8 cellular contexts compared by ENCODE assay signal in genomic region chr19:49151339-49152217, GRCh38. TPM values are rescaled to one million over a fixed set of nuclear protein-coding genes. Genes with fewer than 3 reads are reported as not detected.
DNase-seq lines count a peak whose midpoint lies in the region; ATAC-seq, FAIRE-seq and TF ChIP-seq lines count a peak whose summit lies in the region.

No MANE protein-coding gene starts in this region.

- peak overlapping the region in 3 of 4 donors; percentile 60 to 80 (median 68) for H3K27ac ChIP-seq in pancreas

- ATAC-seq in Right ventricle myocardium superior (ENCODE audit: poor library complexity) (no peak), pancreas (peak; percentile 51 to 71 (median 66)), HG02970 (IDR thresholded peaks at IDR 0.05; ENCODE audit: low FRiP score, unreplicated experiment) (no peak)

- no peaks in the 10 kb centered on the region for H3K36me3 ChIP-seq in pancreas

- H3K9me3 ChIP-seq in pancreas = no peaks in the 10 kb centered on the region

- peak overlapping the region in 3 of 4 donors; percentile 42 to 82 (median 56) for H3K4me3 ChIP-seq in pancreas

- peak; percentile 58 for DNase-seq in stimulated activated CD4-positive, alpha-beta T cell treated with anti-CD3 and anti-CD28 coated beads, Interleukin-15, amount 100 ng/mL, for 24 hours
- no peak for DNase-seq in stimulated activated CD4-positive, alpha-beta T cell treated with anti-CD3 and anti-CD28 coated beads, Interleukin-2, amount 100 ng/mL, for 48 hours
- DNase-seq in NCI-H2196 treated with DMSO at 0.1 percent for 48 hours (lab: John Stamatoyannopoulos, UW; ENCODE audit: unreplicated experiment) = peak; percentile 98
- DNase-seq in activated T-cell treated with anti-CD3 and anti-CD28 coated beads, Interleukin-2, amount 50 U/mL, for 48 hours = peak; percentile 60 to 67
- DNase-seq in Right ventricle myocardium superior = peak; percentile 71
- peak; percentile 89 to 98 (median 96) for DNase-seq in pancreas
- no peak for DNase-seq in D721Med (ENCODE audit: insufficient read length, low spot score)

- H3K27me3 ChIP-seq in pancreas = no peaks in the 10 kb centered on the region

- TF ChIP-seq CTCF in pancreas (IDR thresholded peaks at IDR 0.05) = no peak
- TF ChIP-seq CTCF in D721Med (IDR thresholded peaks at IDR 0.05; ENCODE audit: insufficient read depth, missing control alignments) = no peak

- H3K4me1 ChIP-seq in pancreas = peaks cover 6 to 11% (median 7%) of the 10 kb centered on the region in 3 donors

- peak; percentile 23 for FAIRE-seq in pancreas (lab: Jason Lieb, UNC)
- FAIRE-seq in D721Med (lab: Jason Lieb, UNC) = no peak

- WGBS in pancreas, 2 donors = 5 to 7% methylated on average over 42 of the region's 42 CpGs

- intact Hi-C loops in Right ventricle myocardium superior (cut with DNase I) (no loop called here), pancreas (cut with DNase I) (no loop called here)

RNA-seq across cellular contexts. Expression of gene HRC, which starts 3.6 kb away (rescaled TPM):
- total RNA-seq in Right ventricle myocardium superior (878 TPM), pancreas (under 1 TPM in 5 of 6 donors, not detected in 1; 0.09 to 0.79 (median 0.25) TPM)
- under 1 TPM; 0.53 to 0.61 TPM for polyA plus RNA-seq in pancreas

RNA-seq across cellular contexts. Expression of gene TRPM4, which starts 6.0 kb away (rescaled TPM):
- 24.8 TPM for total RNA-seq in Right ventricle myocardium superior
- total RNA-seq in pancreas = 10 to 100 TPM; 11.8 to 29.7 (median 15.2) TPM
- polyA plus RNA-seq in pancreas = 10 to 100 TPM; 19.2 to 47.1 TPM

RNA-seq across cellular contexts. Expression of gene PPFIA3, which starts 32.2 kb away (rescaled TPM):
- total RNA-seq in Right ventricle myocardium superior (5.0 TPM), pancreas (1 to 10 TPM; 4.1 to 8.0 (median 6.0) TPM)
- 10 to 100 TPM; 27.4 to 39.7 TPM for polyA plus RNA-seq in pancreas

RNA-seq across cellular contexts. Expression of gene C19orf73, which starts 32.6 kb away (rescaled TPM):
- total RNA-seq in Right ventricle myocardium superior (1.3 TPM), pancreas (1 to 10 TPM; 1.4 to 2.1 (median 1.6) TPM)
- polyA plus RNA-seq in pancreas = 1 to 10 TPM; 4.9 to 9.8 TPM

RNA-seq across cellular contexts. Expression of gene LIN7B, which starts 37.4 kb away (rescaled TPM):
- total RNA-seq in Right ventricle myocardium superior = 21.3 TPM
- 1 to 10 TPM; 4.7 to 6.5 (median 4.9) TPM for total RNA-seq in pancreas
- polyA plus RNA-seq in pancreas = 10 to 100 TPM; 19.1 to 20.7 TPM

Comparison
In these comparisons a context has a peak if more than half of its experiments do, and no peak if none do; other contexts are left out.
1. DNase-seq: peak in stimulated activated CD4-positive, alpha-beta T cell treated with anti-CD3 and anti-CD28 coated beads, Interleukin-15, amount 100 ng/mL, for 24 hours (single experiment), NCI-H2196 treated with DMSO at 0.1 percent for 48 hours (single experiment), activated T-cell treated with anti-CD3 and anti-CD28 coated beads, Interleukin-2, amount 50 U/mL, for 48 hours (2 of 2), Right ventricle myocardium superior (single experiment) and pancreas (6 of 6); none in stimulated activated CD4-positive, alpha-beta T cell treated with anti-CD3 and anti-CD28 coated beads, Interleukin-2, amount 100 ng/mL, for 48 hours (0 of 2) and D721Med (single experiment).
2. ATAC-seq: peak in pancreas (4 of 4); none in Right ventricle myocardium superior (single experiment) and HG02970 (single experiment).
3. RNA of gene HRC, which starts 3.6 kb away (total RNA-seq): 878 TPM in Right ventricle myocardium superior (single experiment); 0.09 to 0.79 TPM in pancreas; every median in the first group is over 100 times any median in the second.